8 cellular contexts compared by ENCODE assay signal in the genomic region with DNA sequence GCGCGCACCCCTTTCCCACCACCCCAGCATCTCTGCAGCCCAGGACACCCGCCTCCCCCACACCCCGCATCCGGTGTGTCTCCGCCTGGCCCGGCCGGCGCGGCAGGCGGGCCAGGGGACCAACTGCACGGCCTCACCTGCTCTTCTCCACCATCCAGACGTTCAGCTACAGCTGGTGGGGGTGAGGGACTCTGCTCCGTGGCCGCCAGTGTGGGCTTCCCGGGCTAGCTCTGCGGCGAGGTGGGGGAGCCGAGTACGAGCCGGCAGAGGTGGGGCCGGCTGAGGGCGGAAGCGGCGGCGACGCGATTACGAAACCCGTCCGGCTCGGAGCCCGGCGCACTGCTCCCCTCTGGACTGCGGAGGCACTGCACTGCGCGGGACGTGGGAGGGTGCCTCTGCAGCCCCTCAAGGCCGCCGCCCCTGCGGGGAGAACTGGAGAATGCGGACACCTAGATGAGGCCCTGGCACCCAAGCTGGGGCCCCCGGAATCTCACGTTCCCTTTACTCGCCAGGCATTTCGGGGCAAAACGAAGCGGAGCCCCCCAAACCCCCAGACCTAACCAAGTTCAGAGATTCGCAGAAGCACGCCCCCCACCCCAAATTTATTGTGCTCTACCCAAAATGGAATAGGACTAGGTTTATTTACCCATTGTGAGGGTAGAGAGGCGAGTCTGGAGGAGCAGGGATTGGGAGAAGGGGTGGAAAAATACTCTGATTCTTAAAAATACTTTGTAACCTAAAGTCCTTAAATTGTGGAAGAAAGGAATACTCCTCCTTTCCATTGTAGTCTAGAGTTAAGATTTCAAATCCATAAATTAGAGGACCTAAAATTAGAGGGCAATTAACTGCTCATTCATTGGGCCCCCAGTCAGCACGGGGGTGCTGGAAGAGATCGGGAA. TPM values are rescaled to one million over a fixed set of nuclear protein-coding genes. Genes with fewer than 3 reads are reported as not detected.
DNase-seq lines count a peak whose midpoint lies in the region; ATAC-seq, FAIRE-seq and TF ChIP-seq lines count a peak whose summit lies in the region.

A gene with protein sequence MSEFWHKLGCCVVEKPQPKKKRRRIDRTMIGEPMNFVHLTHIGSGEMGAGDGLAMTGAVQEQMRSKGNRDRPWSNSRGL (minus strand): TSS at position 281 of the 899 bp plus-strand sequence. CDS start 3,892 bp downstream, outside the sequence.

- peak within 1 kb of the TSS; percentile 96 for H3K4me2 ChIP-seq in OCI-LY1 (ENCODE audit: low read length)

- peak within 1 kb of the TSS; percentile 64 for H3K27ac ChIP-seq in OCI-LY1 (ENCODE audit: low read depth, low read length, poor library complexity, severe bottlenecking)

- FAIRE-seq in HTR-8/SVneo (lab: Jason Lieb, UNC), result no peak

- H3K9ac ChIP-seq in OCI-LY1 (ENCODE audit: low read length), result peak within 1 kb of the TSS; percentile 86

- H3K9me3 ChIP-seq in OCI-LY1 (ENCODE audit: low read length), result no peaks in the 10 kb centered on the region
- no peaks in the 10 kb centered on the region for H3K9me3 ChIP-seq in mucosa of descending colon

- peaks cover 24% of the 10 kb centered on the region for H3K36me3 ChIP-seq in OCI-LY1 (ENCODE audit: insufficient read depth, low read length)
- H3K36me3 ChIP-seq in mucosa of descending colon (ENCODE audit: low read depth), result no peaks in the 10 kb centered on the region

- no peaks in the 10 kb centered on the region for H4K20me1 ChIP-seq in OCI-LY1 (ENCODE audit: insufficient read depth, low read length)

- peaks cover 46% of the 10 kb centered on the region for H3K4me1 ChIP-seq in OCI-LY1 (ENCODE audit: insufficient read depth, low read length, severe bottlenecking)
- peaks cover 33% of the 10 kb centered on the region for H3K4me1 ChIP-seq in mucosa of descending colon (ENCODE audit: low read depth)

- DNase-seq in COR-L47 (lab: John Stamatoyannopoulos, UW), result peak; percentile 84
- DNase-seq in HTR-8/SVneo (ENCODE audit: insufficient read length, low spot score), result peak; percentile 85
- DNase-seq in activated CD8-positive, alpha-beta memory T cell treated with anti-CD3 and anti-CD28 coated beads, Interleukin-2, amount 50 U/mL, for 48 hours, result peak; percentile 91
- DNase-seq in epithelial cell of esophagus (ENCODE audit: low read depth), result peak; percentile 86
- DNase-seq in mucosa of descending colon, result peak; percentile 80 to 93 (median 89)
- peak; percentile 53 to 69 for DNase-seq in stimulated activated CD8-positive, alpha-beta memory T cell treated with anti-CD3 and anti-CD28 coated beads, Interleukin-4, amount 100 ng/mL, for 4 hours (ENCODE audit: low read depth in 2 of 2, low spot score in 1 of 2)

- 0 out of 2 replicates have a peak, but pooled peaks cover 3% of the 10 kb centered on the region for H3F3A ChIP-seq in OCI-LY1 (ENCODE audit: insufficient read depth, low read length)

- intact Hi-C loops in mucosa of descending colon (cut with DNase I, micrococcal nuclease), result loop anchor here in 1 of 2 donors (10.0 kb wide), 1 partner anchor 55 kb away; a partner anchor contains a TSS

- H2AFZ ChIP-seq in OCI-LY1 (ENCODE audit: low read length), result peak within 1 kb of the TSS; percentile 39

- ATAC-seq in GM19468 (IDR thresholded peaks at IDR 0.05; ENCODE audit: extremely low read depth, unreplicated experiment), result peak; percentile 63
- peak; percentile 89 for ATAC-seq in mucosa of descending colon

- peak; percentile 72 for TF ChIP-seq CTCF in OCI-LY1 (IDR thresholded peaks at IDR 0.05; ENCODE audit: low read length)
- peak; percentile 68 for TF ChIP-seq CTCF in epithelial cell of esophagus (IDR thresholded peaks at IDR 0.05; ENCODE audit: insufficient read depth, low read depth, low read length, missing control alignments)
- TF ChIP-seq CTCF in mucosa of descending colon (IDR thresholded peaks at IDR 0.05), result peak; percentile 90

- no peaks in the 10 kb centered on the region for H3K9me2 ChIP-seq in OCI-LY1 (ENCODE audit: low read depth, low read length)

- H3K4me3 ChIP-seq in OCI-LY1 (ENCODE audit: low read depth, low read length, poor library complexity, severe bottlenecking) (peak within 1 kb of the TSS; percentile 81), epithelial cell of esophagus (ENCODE audit: low read length) (peak within 1 kb of the TSS; percentile 94), mucosa of descending colon (peak within 1 kb of the TSS; percentile 85)

- no peaks in the 10 kb centered on the region for H3K27me3 ChIP-seq in OCI-LY1 (ENCODE audit: insufficient read depth, low read length)

- peaks cover 19% of the 10 kb centered on the region; the same call in 1 of the 2 replicates for H3K79me2 ChIP-seq in OCI-LY1 (ENCODE audit: insufficient read depth, low read length)

RNA-seq across cellular contexts. Expression of the gene that starts here (rescaled TPM):
- total RNA-seq in mucosa of descending colon, result 10 to 100 TPM; 69.2 to 78.5 (median 73.5) TPM

Comparison
In these comparisons a context has a peak if more than half of its experiments do, and no peak if none do; other contexts are left out.
1. Peak in every context shown above with its lines: DNase-seq, ATAC-seq, H3K4me3 ChIP-seq and H3K27ac ChIP-seq.